In genomic region chr16:56860226-56861020, GRCh38 we compare ENCODE assay signal across 9 cellular contexts. TPM values are rescaled to one million over a fixed set of nuclear protein-coding genes. Genes with fewer than 3 reads are reported as not detected.
DNase-seq lines count a peak whose midpoint lies in the region; ATAC-seq, FAIRE-seq and TF ChIP-seq lines count a peak whose summit lies in the region.
"Had no signal": no experiment of that assay in that cellular context is flagged by ENCODE, and none has a peak within 500 bp of the region (broad histone marks: within the 10 kb centered on the region; RNA-seq: fewer than 3 reads in every experiment).

No MANE protein-coding gene starts in this region.

- peak; percentile 50 for DNase-seq in stimulated activated CD4-positive, alpha-beta T cell treated with anti-CD3 and anti-CD28 coated beads, Interleukin-15, amount 100 ng/mL, for 24 hours
- no peak for DNase-seq in stimulated activated CD4-positive, alpha-beta T cell treated with anti-CD3 and anti-CD28 coated beads, Interleukin-4, amount 100 ng/mL, for 4 hours
- DNase-seq in activated naive CD8-positive, alpha-beta T cell treated with anti-CD3 and anti-CD28 coated beads for 36 hours, result peak; percentile 63
- DNase-seq in stimulated activated naive CD4-positive, alpha-beta T cell treated with Interleukin-2 at 50 U/mL for 16 hours (lab: John Stamatoyannopoulos, UW), result peak; percentile 54
- DNase-seq in urothelium cell line (ENCODE audit: low spot score), result no peak
- DNase-seq in effector CD4-positive, alpha-beta T cell, result no peak

- no peak; the same call in 2 of the 3 replicates for ATAC-seq in SK-N-SH treated with all-trans-retinoic acid at 6 μM for 48 hours

- peaks cover 43 to 46% (median 43%) of the 10 kb centered on the region in 3 donors for H3K4me1 Mint-ChIP-seq in IgD-negative memory B cell
- peaks cover 46% of the 10 kb centered on the region for H3K4me1 Mint-ChIP-seq in activated naive CD8-positive, alpha-beta T cell treated with anti-CD3 and anti-CD28 coated beads for 36 hours

- FAIRE-seq in urothelium cell line (lab: Jason Lieb, UNC), result no peak
- FAIRE-seq: islet of Langerhans had no signal

- peak overlapping the region in 3 of 4 donors; percentile 58 to 95 (median 86) for H3K4me3 Mint-ChIP-seq in IgD-negative memory B cell
- peak overlapping the region; percentile 26 for H3K4me3 Mint-ChIP-seq in activated naive CD8-positive, alpha-beta T cell treated with anti-CD3 and anti-CD28 coated beads for 36 hours

- no peaks in the 10 kb centered on the region for H3K36me3 Mint-ChIP-seq in IgD-negative memory B cell
- H3K36me3 Mint-ChIP-seq in activated naive CD8-positive, alpha-beta T cell treated with anti-CD3 and anti-CD28 coated beads for 36 hours, result no peaks in the 10 kb centered on the region

- H3K27me3 Mint-ChIP-seq in IgD-negative memory B cell, result no peaks in the 10 kb centered on the region
- H3K27me3 Mint-ChIP-seq in activated naive CD8-positive, alpha-beta T cell treated with anti-CD3 and anti-CD28 coated beads for 36 hours, result no peaks in the 10 kb centered on the region

- no peaks in the 10 kb centered on the region for H3K9me3 Mint-ChIP-seq in IgD-negative memory B cell
- no peaks in the 10 kb centered on the region for H3K9me3 Mint-ChIP-seq in activated naive CD8-positive, alpha-beta T cell treated with anti-CD3 and anti-CD28 coated beads for 36 hours

- H3K27ac Mint-ChIP-seq in IgD-negative memory B cell, result peak overlapping the region; percentile 76 to 95 (median 90)
- peak overlapping the region; percentile 74 for H3K27ac Mint-ChIP-seq in activated naive CD8-positive, alpha-beta T cell treated with anti-CD3 and anti-CD28 coated beads for 36 hours

TF ChIP-seq in SK-N-SH treated with all-trans-retinoic acid at 6 μM for 48 hours, 23 proteins besides CTCF, POLR2A, EP300 and RAD21:
- no peak for TF ChIP-seq ISL1 (CRISPR knock-in tag; IDR thresholded peaks at IDR 0.05)
- TF ChIP-seq POU6F1 (CRISPR knock-in tag; IDR thresholded peaks at IDR 0.05; ENCODE audit: borderline replicate concordance, low read depth), result no peak
- no peak for TF ChIP-seq CSRNP3 (CRISPR knock-in tag; IDR thresholded peaks at IDR 0.05)

RNA-seq across cellular contexts. Expression of gene SLC12A3, which starts 4.6 kb away (rescaled TPM):
- polyA plus RNA-seq in IgD-negative memory B cell, result 1.6 TPM
- under 1 TPM in 1 of 2 experiments, not detected in 1; 0.04 TPM for total RNA-seq in activated naive CD8-positive, alpha-beta T cell treated with anti-CD3 and anti-CD28 coated beads for 36 hours

Comparison
In these comparisons a context has a peak if more than half of its experiments do, and no peak if none do; other contexts are left out.
1. DNase-seq: peak in stimulated activated CD4-positive, alpha-beta T cell treated with anti-CD3 and anti-CD28 coated beads, Interleukin-15, amount 100 ng/mL, for 24 hours (single experiment), activated naive CD8-positive, alpha-beta T cell treated with anti-CD3 and anti-CD28 coated beads for 36 hours (single experiment) and stimulated activated naive CD4-positive, alpha-beta T cell treated with Interleukin-2 at 50 U/mL for 16 hours (single experiment); none in stimulated activated CD4-positive, alpha-beta T cell treated with anti-CD3 and anti-CD28 coated beads, Interleukin-4, amount 100 ng/mL, for 4 hours (0 of 2), urothelium cell line (single experiment) and effector CD4-positive, alpha-beta T cell (single experiment).